Comparison of ENCODE assay signal across 8 cellular contexts in genomic region chr1:75233302-75233929, GRCh38.
DNase-seq lines count a peak whose midpoint lies in the region; ATAC-seq, FAIRE-seq and TF ChIP-seq lines count a peak whose summit lies in the region.

No MANE protein-coding gene starts in this region.

- H3K4me1 Mint-ChIP-seq in glutamatergic neuron (ENCODE audit: low read depth, unreplicated experiment): peaks cover 6% of the 10 kb centered on the region

- H3K4me3 Mint-ChIP-seq in glutamatergic neuron (ENCODE audit: unreplicated experiment): no peak overlapping the region

- H3K9me3 ChIP-seq in SU-DHL-6 (ENCODE audit: insufficient read depth, low read length) (no peaks in the 10 kb centered on the region), stomach (no peaks in the 10 kb centered on the region)

- H4K20me1 ChIP-seq in SU-DHL-6 (ENCODE audit: low read depth, low read length): no peaks in the 10 kb centered on the region

- no peak overlapping the region for H3K27ac Mint-ChIP-seq in glutamatergic neuron (ENCODE audit: unreplicated experiment)

- H3K4me2 ChIP-seq in SU-DHL-6 (ENCODE audit: low read depth, low read length, poor library complexity, severe bottlenecking): no peak overlapping the region

- intact Hi-C loops in stomach (cut with DNase I; ENCODE audit: low total_unique reads): no loop called here

- no peak overlapping the region for H3K9ac ChIP-seq in SU-DHL-6 (ENCODE audit: low read length)

- peak; percentile 3 for DNase-seq in AG08395 (ENCODE audit: low spot score)
- DNase-seq in GM12891 (ENCODE audit: insufficient read length, low spot score): no peak
- peak; percentile 45 for DNase-seq in M059J (ENCODE audit: low read depth)
- DNase-seq in glutamatergic neuron: no peak
- no peak for DNase-seq in stomach
- no peak for DNase-seq in activated naive CD4-positive, alpha-beta T cell treated with anti-CD3 and anti-CD28 coated beads, Interleukin-2, amount 50 U/mL, for 16 hours

- H3K27me3 Mint-ChIP-seq in glutamatergic neuron (ENCODE audit: unreplicated experiment): no peaks in the 10 kb centered on the region

- H3K27me3 ChIP-seq in SU-DHL-6 (ENCODE audit: low read length) (no peaks in the 10 kb centered on the region), stomach (no peaks in the 10 kb centered on the region)

- TF ChIP-seq CTCF in SU-DHL-6 (IDR thresholded peaks at IDR 0.05; ENCODE audit: insufficient read depth, low read length, poor library complexity, severe bottlenecking) (peak; percentile 62), glutamatergic neuron (IDR thresholded peaks at IDR 0.05; ENCODE audit: partially characterized antibody, unreplicated experiment) (peak; percentile 87), stomach (IDR thresholded peaks at IDR 0.05) (peak in 5 of 7 experiments; percentile 33 to 50 (median 37))

- FAIRE-seq in GM12891 (lab: Jason Lieb, UNC): peak; percentile 90

- H3K4me3 ChIP-seq in SU-DHL-6 (ENCODE audit: insufficient read depth, low read length, poor library complexity, severe bottlenecking): no peak overlapping the region
- no peak overlapping the region for H3K4me3 ChIP-seq in stomach

- no peaks in the 10 kb centered on the region for H3F3A ChIP-seq in SU-DHL-6 (ENCODE audit: insufficient read depth)

- H3K36me3 Mint-ChIP-seq in glutamatergic neuron (ENCODE audit: unreplicated experiment): no peaks in the 10 kb centered on the region

- H3K36me3 ChIP-seq in SU-DHL-6 (ENCODE audit: low read length) (no peaks in the 10 kb centered on the region), stomach (no peaks in the 10 kb centered on the region)

- no peak for TF ChIP-seq POLR2A in GM12891 (IDR thresholded peaks at IDR 0.05; ENCODE audit: low read depth, low read length)
- no peak for TF ChIP-seq POLR2A in stomach (IDR thresholded peaks at IDR 0.05)

- TF ChIP-seq EP300 in stomach (IDR thresholded peaks at IDR 0.05): no peak

- H3K79me2 ChIP-seq in SU-DHL-6 (ENCODE audit: insufficient read depth, low read length): no peaks in the 10 kb centered on the region

- ATAC-seq in HG02588 (IDR thresholded peaks at IDR 0.05; ENCODE audit: unreplicated experiment): peak; percentile 81

- H2AFZ ChIP-seq in SU-DHL-6 (ENCODE audit: low read depth, low read length, severe bottlenecking): no peak overlapping the region

- no peaks in the 10 kb centered on the region for H3K9me3 Mint-ChIP-seq in glutamatergic neuron (ENCODE audit: unreplicated experiment)

- no peaks in the 10 kb centered on the region for H3K9me2 ChIP-seq in SU-DHL-6 (replicated peaks; ENCODE audit: insufficient read depth, low read length)

- H3K4me1 ChIP-seq in stomach: no peaks in the 10 kb centered on the region

- WGBS in stomach, 5 donors: 10 to 14% (median 12%) methylated on average over 11 of the region's 11 CpGs

- H3K27ac ChIP-seq in SU-DHL-6 (ENCODE audit: low read depth, low read length): no peak overlapping the region
- no peak overlapping the region for H3K27ac ChIP-seq in stomach

TF ChIP-seq in GM12891, 5 proteins besides CTCF, POLR2A, EP300 and RAD21:
- TF ChIP-seq SPI1 (IDR thresholded peaks at IDR 0.05; ENCODE audit: low read depth, low read length) (no peak), PAX5 (IDR thresholded peaks at IDR 0.05; ENCODE audit: insufficient read depth, low read length, severe bottlenecking) (no peak), POU2F2 (IDR thresholded peaks at IDR 0.05; ENCODE audit: low read depth, low read length) (no peak), TAF1 (IDR thresholded peaks at IDR 0.05; ENCODE audit: low read depth, low read length) (no peak), POLR2AphosphoS5 (IDR thresholded peaks at IDR 0.05; ENCODE audit: low read depth, low read length) (no peak)
TF ChIP-seq in GM12891: peak in this region for 0.

Comparison
In these comparisons a context has a peak if more than half of its experiments do, and no peak if none do; other contexts are left out.
1. DNase-seq: peak in AG08395 (single experiment) and M059J (single experiment); none in GM12891 (single experiment), glutamatergic neuron (single experiment), stomach (single experiment) and activated naive CD4-positive, alpha-beta T cell treated with anti-CD3 and anti-CD28 coated beads, Interleukin-2, amount 50 U/mL, for 16 hours (single experiment).
2. CTCF ChIP-seq: peak in every context shown above with its lines; median percentile 87 in glutamatergic neuron; 62 in SU-DHL-6; 37 in stomach.